20 cellular contexts compared by ENCODE assay signal in the genomic region with DNA sequence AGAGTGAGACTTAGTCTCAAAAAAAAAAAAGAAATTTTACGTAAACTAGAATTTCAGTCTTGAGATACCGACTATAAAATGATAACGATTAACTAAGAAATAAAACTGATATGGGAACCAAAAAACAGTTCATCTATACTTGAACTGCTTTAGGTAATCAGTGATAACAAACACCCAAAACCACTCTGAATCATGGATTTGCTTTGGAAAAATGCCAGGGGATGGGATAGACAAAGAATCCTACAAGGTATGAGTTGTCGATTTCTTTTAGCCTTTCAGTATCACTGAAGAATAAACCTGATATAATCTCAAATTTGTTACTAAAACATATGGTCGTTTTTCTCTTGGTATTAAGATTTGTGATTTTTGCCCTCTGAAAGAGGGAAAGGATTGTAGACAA. TPM values are rescaled to one million over a fixed set of nuclear protein-coding genes. Genes with fewer than 3 reads are reported as not detected.
A peak's percentile ranks its signal among the peaks of the same experiment; 100 is the strongest.
DNase-seq lines count a peak whose midpoint lies in the region; ATAC-seq, FAIRE-seq and TF ChIP-seq lines count a peak whose summit lies in the region.
"Had no signal": no experiment of that assay in that cellular context is flagged by ENCODE, and none has a peak within 500 bp of the region (broad histone marks: within the 10 kb centered on the region; RNA-seq: fewer than 3 reads in every experiment).

No MANE protein-coding gene starts in this region.

- FAIRE-seq in bronchial epithelial cell (lab: Jason Lieb, UNC), result no peak
- FAIRE-seq: kidney had no signal

- in situ Hi-C loops in GM13977 (cut with MboI; ENCODE audit: low pct_unique_long_range_greater_than_20kb, low sequenced_read_pairs, unreplicated experiment), result no loop called here

- H3K27me3 ChIP-seq in SK-N-SH (ENCODE audit: insufficient read depth), result no peaks in the 10 kb centered on the region
- H3K27me3 ChIP-seq in bronchial epithelial cell (ENCODE audit: control insufficient read depth, insufficient read depth, low read length), result no peaks in the 10 kb centered on the region
- H3K27me3 ChIP-seq: esophagus squamous epithelium had no signal

- POLR2A ChIA-PET in SK-N-SH (lab: Yijun Ruan, JAX), result no interaction called here

- DNase-seq in SK-N-SH, result no peak
- DNase-seq in NCI-H69 (lab: John Stamatoyannopoulos, UW), result peak; percentile 34
- DNase-seq in bronchial epithelial cell (ENCODE audit: low read depth), result peak; percentile 74
- DNase-seq in GM13977 (ENCODE audit: low spot score), result no peak
- DNase-seq in activated T-cell treated with anti-CD3 and anti-CD28 coated beads, Interleukin-2, amount 50 U/mL, for 48 hours, result no peak
- no peak for DNase-seq in central memory CD4-positive, alpha-beta T cell
- DNase-seq: activated CD4-positive, alpha-beta T cell treated with anti-CD3 and anti-CD28 coated beads, Interleukin-2, amount 10 ng/mL, durations not matched to agents 7 days and 5 days; activated CD8-positive, alpha-beta memory T cell treated with anti-CD3 and anti-CD28 coated beads, Interleukin-2, amount 10 ng/mL, durations not matched to agents 7 days and 5 days; C1 segment of cervical spinal cord; effector memory CD8-positive, alpha-beta T cell; esophagus squamous epithelium; HCEC 1CT; kidney; NCI-H187 treated with DMSO at 0.1 percent for 48 hours; NCI-H524 treated with DMSO at 0.1 percent for 48 hours; T-helper 17 cell had no signal

- 66% methylated on average over 5 of the region's 5 CpGs for WGBS in SK-N-SH (ENCODE audit: low lambda C conversion rate)

- H3K36me3 ChIP-seq in SK-N-SH (replicated peaks in 1 of 2; ENCODE audit: control insufficient read depth in 1 of 2, insufficient read depth in 2 of 2, low read length in 1 of 2), result peaks cover 8 to 20% of the 10 kb centered on the region in 2 experiments
- peaks cover 2% of the 10 kb centered on the region for H3K36me3 ChIP-seq in bronchial epithelial cell (ENCODE audit: control insufficient read depth, insufficient read depth, low read length)

- peak overlapping the region in 1 of 2 experiments; percentile 15; a peak in 1 of 4 replicates for H3K27ac ChIP-seq in SK-N-SH (ENCODE audit: low read depth in 2 of 2, low read length in 1 of 2)
- H3K27ac ChIP-seq: esophagus squamous epithelium, KMS-11 had no signal

- peaks cover 0 to 20% of the 10 kb centered on the region in 2 experiments; a peak in 2 of 4 replicates for H3K4me1 ChIP-seq in SK-N-SH (ENCODE audit: control insufficient read depth in 1 of 2, insufficient read depth in 2 of 2, low read depth in 1 of 2, low read length in 1 of 2)
- H3K4me1 ChIP-seq: esophagus squamous epithelium had no signal

- H4K20me1 ChIP-seq in SK-N-SH (ENCODE audit: insufficient read depth), result peaks cover 100% of the 10 kb centered on the region

- H3K4me2 ChIP-seq in SK-N-SH, result 0 out of 2 replicates have a peak overlapping the region, but pooled peaks have one; percentile 35
- H3K4me2 ChIP-seq: KMS-11 had no signal

- no peak for ATAC-seq in SK-N-SH treated with all-trans-retinoic acid at 6 μM for 48 hours
- ATAC-seq in GM19455 (IDR thresholded peaks at IDR 0.05; ENCODE audit: unreplicated experiment), result no peak
- ATAC-seq: activated CD8-positive, alpha-beta memory T cell treated with anti-CD3 and anti-CD28 coated beads, Interleukin-2, amount 10 ng/mL, durations not matched to agents 7 days and 5 days; effector memory CD8-positive, alpha-beta T cell; T-helper 17 cell had no signal

- no peak for TF ChIP-seq EP300 in SK-N-SH (IDR thresholded peaks at IDR 0.05; ENCODE audit: borderline replicate concordance in 1 of 2, low read depth in 1 of 2, low read length in 1 of 2)

- no peak overlapping the region for H2AFZ ChIP-seq in SK-N-SH (ENCODE audit: low read depth)

- no peaks in the 10 kb centered on the region for H3K9me2 ChIP-seq in SK-N-SH

- H3K9ac ChIP-seq in SK-N-SH, result no peak overlapping the region
- H3K9ac ChIP-seq: KMS-11 had no signal

- H3F3A ChIP-seq in SK-N-SH (replicated peaks; ENCODE audit: insufficient read depth), result peaks cover 12% of the 10 kb centered on the region

- TF ChIP-seq CTCF in SK-N-SH (IDR thresholded peaks at IDR 0.05) (no peak), bronchial epithelial cell (IDR thresholded peaks at IDR 0.05; ENCODE audit: insufficient read depth, low read length, severe bottlenecking) (no peak), GM13977 (IDR thresholded peaks at IDR 0.05; ENCODE audit: extremely low read depth, insufficient read depth, missing control alignments) (no peak)

- CTCF ChIA-PET in SK-N-SH (lab: Yijun Ruan, JAX), result interaction anchor here (0.7 kb wide), 1 partner anchor 428 kb away, joined by 3 read pairs; no protein-coding TSS in a partner anchor

- no peaks in the 10 kb centered on the region for H3K9me3 ChIP-seq in SK-N-SH
- H3K9me3 ChIP-seq: esophagus squamous epithelium had no signal

- no peak for TF ChIP-seq RAD21 in SK-N-SH (IDR thresholded peaks at IDR 0.05; ENCODE audit: low read length)

- H3K4me3 ChIP-seq in SK-N-SH (ENCODE audit: low read depth in 2 of 2, low read length in 1 of 2), result no peak overlapping the region
- no peak overlapping the region for H3K4me3 ChIP-seq in bronchial epithelial cell (ENCODE audit: low read depth, low read length)
- H3K4me3 ChIP-seq: esophagus squamous epithelium, lung had no signal

- H3K79me2 ChIP-seq in SK-N-SH (ENCODE audit: insufficient read depth), result peaks cover 100% of the 10 kb centered on the region

TF ChIP-seq in SK-N-SH, 30 proteins besides CTCF, POLR2A, EP300 and RAD21:
- TF ChIP-seq POLR2AphosphoS5 (IDR thresholded peaks at IDR 0.05; ENCODE audit: low read depth, low read length), result no peak
- TF ChIP-seq NFIC (IDR thresholded peaks at IDR 0.05; ENCODE audit: borderline replicate concordance), result peak; percentile 29; the same call in 1 of the 2 replicates

TF ChIP-seq in SK-N-SH treated with all-trans-retinoic acid at 6 μM for 48 hours, 23 proteins besides CTCF, POLR2A, EP300 and RAD21 (continues in another document):
- TF ChIP-seq, protein P1, sequence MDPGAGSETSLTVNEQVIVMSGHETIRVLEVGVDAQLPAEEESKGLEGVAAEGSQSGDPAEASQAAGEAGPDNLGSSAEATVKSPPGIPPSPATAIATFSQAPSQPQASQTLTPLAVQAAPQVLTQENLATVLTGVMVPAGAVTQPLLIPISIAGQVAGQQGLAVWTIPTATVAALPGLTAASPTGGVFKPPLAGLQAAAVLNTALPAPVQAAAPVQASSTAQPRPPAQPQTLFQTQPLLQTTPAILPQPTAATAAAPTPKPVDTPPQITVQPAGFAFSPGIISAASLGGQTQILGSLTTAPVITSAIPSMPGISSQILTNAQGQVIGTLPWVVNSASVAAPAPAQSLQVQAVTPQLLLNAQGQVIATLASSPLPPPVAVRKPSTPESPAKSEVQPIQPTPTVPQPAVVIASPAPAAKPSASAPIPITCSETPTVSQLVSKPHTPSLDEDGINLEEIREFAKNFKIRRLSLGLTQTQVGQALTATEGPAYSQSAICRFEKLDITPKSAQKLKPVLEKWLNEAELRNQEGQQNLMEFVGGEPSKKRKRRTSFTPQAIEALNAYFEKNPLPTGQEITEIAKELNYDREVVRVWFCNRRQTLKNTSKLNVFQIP (CRISPR knock-in tag; IDR thresholded peaks at IDR 0.05; ENCODE audit: borderline replicate concordance, low read depth), result no peak
- no peak for TF ChIP-seq CSDC2 (CRISPR knock-in tag; IDR thresholded peaks at IDR 0.05)
- no peak for TF ChIP-seq TOX (CRISPR knock-in tag; IDR thresholded peaks at IDR 0.05; ENCODE audit: borderline replicate concordance)
- TF ChIP-seq BACH2 (CRISPR knock-in tag; IDR thresholded peaks at IDR 0.05; ENCODE audit: borderline replicate concordance), result no peak
- no peak for TF ChIP-seq ZNF565 (CRISPR knock-in tag; conservative IDR thresholded peaks at IDR 0.05; ENCODE audit: low read depth)
- TF ChIP-seq TCF4 (CRISPR knock-in tag; IDR thresholded peaks at IDR 0.05; ENCODE audit: borderline replicate concordance), result no peak
- TF ChIP-seq ESRRG (CRISPR knock-in tag; IDR thresholded peaks at IDR 0.05), result no peak
- no peak for TF ChIP-seq ISL1 (CRISPR knock-in tag; IDR thresholded peaks at IDR 0.05)
- TF ChIP-seq, protein P2, sequence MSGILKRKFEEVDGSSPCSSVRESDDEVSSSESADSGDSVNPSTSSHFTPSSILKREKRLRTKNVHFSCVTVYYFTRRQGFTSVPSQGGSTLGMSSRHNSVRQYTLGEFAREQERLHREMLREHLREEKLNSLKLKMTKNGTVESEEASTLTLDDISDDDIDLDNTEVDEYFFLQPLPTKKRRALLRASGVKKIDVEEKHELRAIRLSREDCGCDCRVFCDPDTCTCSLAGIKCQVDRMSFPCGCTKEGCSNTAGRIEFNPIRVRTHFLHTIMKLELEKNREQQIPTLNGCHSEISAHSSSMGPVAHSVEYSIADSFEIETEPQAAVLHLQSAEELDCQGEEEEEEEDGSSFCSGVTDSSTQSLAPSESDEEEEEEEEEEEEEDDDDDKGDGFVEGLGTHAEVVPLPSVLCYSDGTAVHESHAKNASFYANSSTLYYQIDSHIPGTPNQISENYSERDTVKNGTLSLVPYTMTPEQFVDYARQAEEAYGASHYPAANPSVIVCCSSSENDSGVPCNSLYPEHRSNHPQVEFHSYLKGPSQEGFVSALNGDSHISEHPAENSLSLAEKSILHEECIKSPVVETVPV (CRISPR knock-in tag; IDR thresholded peaks at IDR 0.05), result no peak
- no peak for TF ChIP-seq ARNTL (CRISPR knock-in tag; IDR thresholded peaks at IDR 0.05; ENCODE audit: borderline replicate concordance, low read depth)
- TF ChIP-seq RARB (CRISPR knock-in tag; IDR thresholded peaks at IDR 0.05), result no peak
- TF ChIP-seq, protein P3, sequence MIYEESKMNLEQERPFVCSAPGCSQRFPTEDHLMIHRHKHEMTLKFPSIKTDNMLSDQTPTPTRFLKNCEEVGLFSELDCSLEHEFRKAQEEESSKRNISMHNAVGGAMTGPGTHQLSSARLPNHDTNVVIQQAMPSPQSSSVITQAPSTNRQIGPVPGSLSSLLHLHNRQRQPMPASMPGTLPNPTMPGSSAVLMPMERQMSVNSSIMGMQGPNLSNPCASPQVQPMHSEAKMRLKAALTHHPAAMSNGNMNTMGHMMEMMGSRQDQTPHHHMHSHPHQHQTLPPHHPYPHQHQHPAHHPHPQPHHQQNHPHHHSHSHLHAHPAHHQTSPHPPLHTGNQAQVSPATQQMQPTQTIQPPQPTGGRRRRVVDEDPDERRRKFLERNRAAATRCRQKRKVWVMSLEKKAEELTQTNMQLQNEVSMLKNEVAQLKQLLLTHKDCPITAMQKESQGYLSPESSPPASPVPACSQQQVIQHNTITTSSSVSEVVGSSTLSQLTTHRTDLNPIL (CRISPR knock-in tag; IDR thresholded peaks at IDR 0.05; ENCODE audit: low read depth), result no peak
- no peak for TF ChIP-seq ZFP3 (CRISPR knock-in tag; IDR thresholded peaks at IDR 0.05)

RNA-seq across cellular contexts. Expression of a gene that starts 13.7 kb away (rescaled TPM):
- 26.3 and 34.6 TPM in 2 replicates for polyA plus RNA-seq in SK-N-SH (2012; rRNA removed)
- 32.4 and 44.5 TPM in 2 replicates for polyA plus RNA-seq in SK-N-SH (2012; cell fraction: cytosol; rRNA removed)
- 42.6 and 68.2 TPM in 2 replicates for polyA plus RNA-seq in SK-N-SH (2012; cell fraction: nucleus; rRNA removed)
- total RNA-seq in bronchial epithelial cell, result 16.6 and 23.2 TPM in 2 replicates

Comparison
In these comparisons a context has a peak if more than half of its experiments do, and no peak if none do; other contexts are left out.
1. DNase-seq: peak in NCI-H69 (single experiment) and bronchial epithelial cell (single experiment); none in SK-N-SH (single experiment), GM13977 (single experiment), activated T-cell treated with anti-CD3 and anti-CD28 coated beads, Interleukin-2, amount 50 U/mL, for 48 hours (0 of 2) and central memory CD4-positive, alpha-beta T cell (single experiment).